In the genomic region with DNA sequence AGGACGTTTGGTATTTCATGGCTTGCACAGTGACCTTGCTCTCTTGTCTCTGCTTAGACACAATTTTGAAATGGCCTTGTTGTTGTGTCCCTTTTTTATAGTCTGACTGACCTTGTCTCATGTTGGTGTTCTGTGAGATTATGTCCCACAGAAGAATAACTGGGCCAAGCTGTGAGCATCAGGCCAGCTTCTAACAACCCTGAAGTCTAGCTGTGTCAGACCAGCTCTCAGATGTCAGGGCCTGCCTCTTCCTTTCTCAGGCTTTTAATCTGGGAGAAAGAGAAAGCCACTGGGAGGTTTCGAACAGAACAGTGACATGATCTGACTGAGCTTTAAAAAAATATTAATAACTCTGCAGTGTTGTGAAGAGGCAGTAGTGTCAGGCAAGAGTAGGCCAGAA, we compare ENCODE assay signal across 2 cellular contexts.
TF ChIP-seq lines count a peak whose summit lies in the region.

No MANE protein-coding gene starts in this region.

TF ChIP-seq in GM23338, 12 proteins besides CTCF, POLR2A, EP300 and RAD21 (continues in another document):
- no peak for TF ChIP-seq STAT1 (IDR thresholded peaks at IDR 0.05; ENCODE audit: unreplicated experiment)
- no peak for TF ChIP-seq ZNF331 (CRISPR knock-in tag; IDR thresholded peaks at IDR 0.05; ENCODE audit: low read depth)
- no peak for TF ChIP-seq JUNB (IDR thresholded peaks at IDR 0.05; ENCODE audit: unreplicated experiment)
- TF ChIP-seq EZH2phosphoT487 (IDR thresholded peaks at IDR 0.05; ENCODE audit: unreplicated experiment): no peak
- TF ChIP-seq, protein P1, sequence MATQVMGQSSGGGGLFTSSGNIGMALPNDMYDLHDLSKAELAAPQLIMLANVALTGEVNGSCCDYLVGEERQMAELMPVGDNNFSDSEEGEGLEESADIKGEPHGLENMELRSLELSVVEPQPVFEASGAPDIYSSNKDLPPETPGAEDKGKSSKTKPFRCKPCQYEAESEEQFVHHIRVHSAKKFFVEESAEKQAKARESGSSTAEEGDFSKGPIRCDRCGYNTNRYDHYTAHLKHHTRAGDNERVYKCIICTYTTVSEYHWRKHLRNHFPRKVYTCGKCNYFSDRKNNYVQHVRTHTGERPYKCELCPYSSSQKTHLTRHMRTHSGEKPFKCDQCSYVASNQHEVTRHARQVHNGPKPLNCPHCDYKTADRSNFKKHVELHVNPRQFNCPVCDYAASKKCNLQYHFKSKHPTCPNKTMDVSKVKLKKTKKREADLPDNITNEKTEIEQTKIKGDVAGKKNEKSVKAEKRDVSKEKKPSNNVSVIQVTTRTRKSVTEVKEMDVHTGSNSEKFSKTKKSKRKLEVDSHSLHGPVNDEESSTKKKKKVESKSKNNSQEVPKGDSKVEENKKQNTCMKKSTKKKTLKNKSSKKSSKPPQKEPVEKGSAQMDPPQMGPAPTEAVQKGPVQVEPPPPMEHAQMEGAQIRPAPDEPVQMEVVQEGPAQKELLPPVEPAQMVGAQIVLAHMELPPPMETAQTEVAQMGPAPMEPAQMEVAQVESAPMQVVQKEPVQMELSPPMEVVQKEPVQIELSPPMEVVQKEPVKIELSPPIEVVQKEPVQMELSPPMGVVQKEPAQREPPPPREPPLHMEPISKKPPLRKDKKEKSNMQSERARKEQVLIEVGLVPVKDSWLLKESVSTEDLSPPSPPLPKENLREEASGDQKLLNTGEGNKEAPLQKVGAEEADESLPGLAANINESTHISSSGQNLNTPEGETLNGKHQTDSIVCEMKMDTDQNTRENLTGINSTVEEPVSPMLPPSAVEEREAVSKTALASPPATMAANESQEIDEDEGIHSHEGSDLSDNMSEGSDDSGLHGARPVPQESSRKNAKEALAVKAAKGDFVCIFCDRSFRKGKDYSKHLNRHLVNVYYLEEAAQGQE (IDR thresholded peaks at IDR 0.05; ENCODE audit: unreplicated experiment): no peak
- TF ChIP-seq, protein P2, sequence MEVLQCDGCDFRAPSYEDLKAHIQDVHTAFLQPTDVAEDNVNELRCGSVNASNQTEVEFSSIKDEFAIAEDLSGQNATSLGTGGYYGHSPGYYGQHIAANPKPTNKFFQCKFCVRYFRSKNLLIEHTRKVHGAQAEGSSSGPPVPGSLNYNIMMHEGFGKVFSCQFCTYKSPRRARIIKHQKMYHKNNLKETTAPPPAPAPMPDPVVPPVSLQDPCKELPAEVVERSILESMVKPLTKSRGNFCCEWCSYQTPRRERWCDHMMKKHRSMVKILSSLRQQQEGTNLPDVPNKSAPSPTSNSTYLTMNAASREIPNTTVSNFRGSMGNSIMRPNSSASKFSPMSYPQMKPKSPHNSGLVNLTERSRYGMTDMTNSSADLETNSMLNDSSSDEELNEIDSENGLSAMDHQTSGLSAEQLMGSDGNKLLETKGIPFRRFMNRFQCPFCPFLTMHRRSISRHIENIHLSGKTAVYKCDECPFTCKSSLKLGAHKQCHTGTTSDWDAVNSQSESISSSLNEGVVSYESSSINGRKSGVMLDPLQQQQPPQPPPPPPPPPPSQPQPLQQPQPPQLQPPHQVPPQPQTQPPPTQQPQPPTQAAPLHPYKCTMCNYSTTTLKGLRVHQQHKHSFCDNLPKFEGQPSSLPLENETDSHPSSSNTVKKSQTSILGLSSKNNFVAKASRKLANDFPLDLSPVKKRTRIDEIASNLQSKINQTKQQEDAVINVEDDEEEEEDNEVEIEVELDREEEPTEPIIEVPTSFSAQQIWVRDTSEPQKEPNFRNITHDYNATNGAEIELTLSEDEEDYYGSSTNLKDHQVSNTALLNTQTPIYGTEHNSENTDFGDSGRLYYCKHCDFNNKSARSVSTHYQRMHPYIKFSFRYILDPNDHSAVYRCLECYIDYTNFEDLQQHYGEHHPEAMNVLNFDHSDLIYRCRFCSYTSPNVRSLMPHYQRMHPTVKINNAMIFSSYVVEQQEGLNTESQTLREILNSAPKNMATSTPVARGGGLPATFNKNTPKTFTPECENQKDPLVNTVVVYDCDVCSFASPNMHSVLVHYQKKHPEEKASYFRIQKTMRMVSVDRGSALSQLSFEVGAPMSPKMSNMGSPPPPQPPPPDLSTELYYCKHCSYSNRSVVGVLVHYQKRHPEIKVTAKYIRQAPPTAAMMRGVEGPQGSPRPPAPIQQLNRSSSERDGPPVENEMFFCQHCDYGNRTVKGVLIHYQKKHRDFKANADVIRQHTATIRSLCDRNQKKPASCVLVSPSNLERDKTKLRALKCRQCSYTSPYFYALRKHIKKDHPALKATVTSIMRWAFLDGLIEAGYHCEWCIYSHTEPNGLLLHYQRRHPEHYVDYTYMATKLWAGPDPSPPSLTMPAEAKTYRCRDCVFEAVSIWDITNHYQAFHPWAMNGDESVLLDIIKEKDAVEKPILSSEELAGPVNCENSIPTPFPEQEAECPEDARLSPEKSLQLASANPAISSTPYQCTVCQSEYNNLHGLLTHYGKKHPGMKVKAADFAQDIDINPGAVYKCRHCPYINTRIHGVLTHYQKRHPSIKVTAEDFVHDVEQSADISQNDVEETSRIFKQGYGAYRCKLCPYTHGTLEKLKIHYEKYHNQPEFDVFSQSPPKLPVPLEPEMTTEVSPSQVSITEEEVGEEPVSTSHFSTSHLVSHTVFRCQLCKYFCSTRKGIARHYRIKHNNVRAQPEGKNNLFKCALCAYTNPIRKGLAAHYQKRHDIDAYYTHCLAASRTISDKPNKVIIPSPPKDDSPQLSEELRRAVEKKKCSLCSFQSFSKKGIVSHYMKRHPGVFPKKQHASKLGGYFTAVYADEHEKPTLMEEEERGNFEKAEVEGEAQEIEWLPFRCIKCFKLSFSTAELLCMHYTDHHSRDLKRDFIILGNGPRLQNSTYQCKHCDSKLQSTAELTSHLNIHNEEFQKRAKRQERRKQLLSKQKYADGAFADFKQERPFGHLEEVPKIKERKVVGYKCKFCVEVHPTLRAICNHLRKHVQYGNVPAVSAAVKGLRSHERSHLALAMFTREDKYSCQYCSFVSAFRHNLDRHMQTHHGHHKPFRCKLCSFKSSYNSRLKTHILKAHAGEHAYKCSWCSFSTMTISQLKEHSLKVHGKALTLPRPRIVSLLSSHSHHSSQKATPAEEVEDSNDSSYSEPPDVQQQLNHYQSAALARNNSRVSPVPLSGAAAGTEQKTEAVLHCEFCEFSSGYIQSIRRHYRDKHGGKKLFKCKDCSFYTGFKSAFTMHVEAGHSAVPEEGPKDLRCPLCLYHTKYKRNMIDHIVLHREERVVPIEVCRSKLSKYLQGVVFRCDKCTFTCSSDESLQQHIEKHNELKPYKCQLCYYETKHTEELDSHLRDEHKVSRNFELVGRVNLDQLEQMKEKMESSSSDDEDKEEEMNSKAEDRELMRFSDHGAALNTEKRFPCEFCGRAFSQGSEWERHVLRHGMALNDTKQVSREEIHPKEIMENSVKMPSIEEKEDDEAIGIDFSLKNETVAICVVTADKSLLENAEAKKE (CRISPR knock-in tag; IDR thresholded peaks at IDR 0.05): no peak
- TF ChIP-seq CREB1 (CRISPR knock-in tag; IDR thresholded peaks at IDR 0.05; ENCODE audit: low read depth): no peak
- TF ChIP-seq, protein P3, sequence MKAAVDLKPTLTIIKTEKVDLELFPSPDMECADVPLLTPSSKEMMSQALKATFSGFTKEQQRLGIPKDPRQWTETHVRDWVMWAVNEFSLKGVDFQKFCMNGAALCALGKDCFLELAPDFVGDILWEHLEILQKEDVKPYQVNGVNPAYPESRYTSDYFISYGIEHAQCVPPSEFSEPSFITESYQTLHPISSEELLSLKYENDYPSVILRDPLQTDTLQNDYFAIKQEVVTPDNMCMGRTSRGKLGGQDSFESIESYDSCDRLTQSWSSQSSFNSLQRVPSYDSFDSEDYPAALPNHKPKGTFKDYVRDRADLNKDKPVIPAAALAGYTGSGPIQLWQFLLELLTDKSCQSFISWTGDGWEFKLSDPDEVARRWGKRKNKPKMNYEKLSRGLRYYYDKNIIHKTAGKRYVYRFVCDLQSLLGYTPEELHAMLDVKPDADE (IDR thresholded peaks at IDR 0.05): no peak
- TF ChIP-seq EZH2 (IDR thresholded peaks at IDR 0.05; ENCODE audit: low read depth, unreplicated experiment): no peak
- no peak for TF ChIP-seq POLR2AphosphoS5 (IDR thresholded peaks at IDR 0.05; ENCODE audit: low read depth)

TF ChIP-seq in GM12878, 131 proteins besides CTCF, POLR2A, EP300 and RAD21 (continues in another document):
- TF ChIP-seq IKZF1 (conservative IDR thresholded peaks at IDR 0.05) (no peak), CEBPB (IDR thresholded peaks at IDR 0.05; ENCODE audit: borderline replicate concordance in 1 of 2, low read depth in 2 of 2, low read length in 2 of 2) (no peak), BRCA1 (IDR thresholded peaks at IDR 0.05; ENCODE audit: low read depth, low read length) (no peak), ZNF217 (IDR thresholded peaks at IDR 0.05) (no peak), HCFC1 (IDR thresholded peaks at IDR 0.05; ENCODE audit: low read length) (no peak), TBL1XR1 (IDR thresholded peaks at IDR 0.05; ENCODE audit: low read depth, low read length) (no peak), HDAC2 (IDR thresholded peaks at IDR 0.05) (no peak), SMAD5 (IDR thresholded peaks at IDR 0.05; ENCODE audit: low read depth) (no peak), IRF4 (IDR thresholded peaks at IDR 0.05; ENCODE audit: low read depth, low read length) (no peak), GATAD2B (conservative IDR thresholded peaks at IDR 0.05; ENCODE audit: low read depth) (no peak), USF1 (IDR thresholded peaks at IDR 0.05; ENCODE audit: borderline replicate concordance, extremely low read length, insufficient read depth, low read depth, low read length) (no peak), HDAC6 (IDR thresholded peaks at IDR 0.05; ENCODE audit: unreplicated experiment) (no peak)
- TF ChIP-seq, protein P4, sequence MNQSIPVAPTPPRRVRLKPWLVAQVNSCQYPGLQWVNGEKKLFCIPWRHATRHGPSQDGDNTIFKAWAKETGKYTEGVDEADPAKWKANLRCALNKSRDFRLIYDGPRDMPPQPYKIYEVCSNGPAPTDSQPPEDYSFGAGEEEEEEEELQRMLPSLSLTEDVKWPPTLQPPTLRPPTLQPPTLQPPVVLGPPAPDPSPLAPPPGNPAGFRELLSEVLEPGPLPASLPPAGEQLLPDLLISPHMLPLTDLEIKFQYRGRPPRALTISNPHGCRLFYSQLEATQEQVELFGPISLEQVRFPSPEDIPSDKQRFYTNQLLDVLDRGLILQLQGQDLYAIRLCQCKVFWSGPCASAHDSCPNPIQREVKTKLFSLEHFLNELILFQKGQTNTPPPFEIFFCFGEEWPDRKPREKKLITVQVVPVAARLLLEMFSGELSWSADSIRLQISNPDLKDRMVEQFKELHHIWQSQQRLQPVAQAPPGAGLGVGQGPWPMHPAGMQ (IDR thresholded peaks at IDR 0.05; ENCODE audit: borderline replicate concordance): no peak
- TF ChIP-seq, protein P5, sequence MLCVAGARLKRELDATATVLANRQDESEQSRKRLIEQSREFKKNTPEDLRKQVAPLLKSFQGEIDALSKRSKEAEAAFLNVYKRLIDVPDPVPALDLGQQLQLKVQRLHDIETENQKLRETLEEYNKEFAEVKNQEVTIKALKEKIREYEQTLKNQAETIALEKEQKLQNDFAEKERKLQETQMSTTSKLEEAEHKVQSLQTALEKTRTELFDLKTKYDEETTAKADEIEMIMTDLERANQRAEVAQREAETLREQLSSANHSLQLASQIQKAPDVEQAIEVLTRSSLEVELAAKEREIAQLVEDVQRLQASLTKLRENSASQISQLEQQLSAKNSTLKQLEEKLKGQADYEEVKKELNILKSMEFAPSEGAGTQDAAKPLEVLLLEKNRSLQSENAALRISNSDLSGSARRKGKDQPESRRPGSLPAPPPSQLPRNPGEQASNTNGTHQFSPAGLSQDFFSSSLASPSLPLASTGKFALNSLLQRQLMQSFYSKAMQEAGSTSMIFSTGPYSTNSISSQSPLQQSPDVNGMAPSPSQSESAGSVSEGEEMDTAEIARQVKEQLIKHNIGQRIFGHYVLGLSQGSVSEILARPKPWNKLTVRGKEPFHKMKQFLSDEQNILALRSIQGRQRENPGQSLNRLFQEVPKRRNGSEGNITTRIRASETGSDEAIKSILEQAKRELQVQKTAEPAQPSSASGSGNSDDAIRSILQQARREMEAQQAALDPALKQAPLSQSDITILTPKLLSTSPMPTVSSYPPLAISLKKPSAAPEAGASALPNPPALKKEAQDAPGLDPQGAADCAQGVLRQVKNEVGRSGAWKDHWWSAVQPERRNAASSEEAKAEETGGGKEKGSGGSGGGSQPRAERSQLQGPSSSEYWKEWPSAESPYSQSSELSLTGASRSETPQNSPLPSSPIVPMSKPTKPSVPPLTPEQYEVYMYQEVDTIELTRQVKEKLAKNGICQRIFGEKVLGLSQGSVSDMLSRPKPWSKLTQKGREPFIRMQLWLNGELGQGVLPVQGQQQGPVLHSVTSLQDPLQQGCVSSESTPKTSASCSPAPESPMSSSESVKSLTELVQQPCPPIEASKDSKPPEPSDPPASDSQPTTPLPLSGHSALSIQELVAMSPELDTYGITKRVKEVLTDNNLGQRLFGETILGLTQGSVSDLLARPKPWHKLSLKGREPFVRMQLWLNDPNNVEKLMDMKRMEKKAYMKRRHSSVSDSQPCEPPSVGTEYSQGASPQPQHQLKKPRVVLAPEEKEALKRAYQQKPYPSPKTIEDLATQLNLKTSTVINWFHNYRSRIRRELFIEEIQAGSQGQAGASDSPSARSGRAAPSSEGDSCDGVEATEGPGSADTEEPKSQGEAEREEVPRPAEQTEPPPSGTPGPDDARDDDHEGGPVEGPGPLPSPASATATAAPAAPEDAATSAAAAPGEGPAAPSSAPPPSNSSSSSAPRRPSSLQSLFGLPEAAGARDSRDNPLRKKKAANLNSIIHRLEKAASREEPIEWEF (IDR thresholded peaks at IDR 0.05; ENCODE audit: insufficient replicate concordance, low read depth, low read length): no peak
- TF ChIP-seq, protein P6, sequence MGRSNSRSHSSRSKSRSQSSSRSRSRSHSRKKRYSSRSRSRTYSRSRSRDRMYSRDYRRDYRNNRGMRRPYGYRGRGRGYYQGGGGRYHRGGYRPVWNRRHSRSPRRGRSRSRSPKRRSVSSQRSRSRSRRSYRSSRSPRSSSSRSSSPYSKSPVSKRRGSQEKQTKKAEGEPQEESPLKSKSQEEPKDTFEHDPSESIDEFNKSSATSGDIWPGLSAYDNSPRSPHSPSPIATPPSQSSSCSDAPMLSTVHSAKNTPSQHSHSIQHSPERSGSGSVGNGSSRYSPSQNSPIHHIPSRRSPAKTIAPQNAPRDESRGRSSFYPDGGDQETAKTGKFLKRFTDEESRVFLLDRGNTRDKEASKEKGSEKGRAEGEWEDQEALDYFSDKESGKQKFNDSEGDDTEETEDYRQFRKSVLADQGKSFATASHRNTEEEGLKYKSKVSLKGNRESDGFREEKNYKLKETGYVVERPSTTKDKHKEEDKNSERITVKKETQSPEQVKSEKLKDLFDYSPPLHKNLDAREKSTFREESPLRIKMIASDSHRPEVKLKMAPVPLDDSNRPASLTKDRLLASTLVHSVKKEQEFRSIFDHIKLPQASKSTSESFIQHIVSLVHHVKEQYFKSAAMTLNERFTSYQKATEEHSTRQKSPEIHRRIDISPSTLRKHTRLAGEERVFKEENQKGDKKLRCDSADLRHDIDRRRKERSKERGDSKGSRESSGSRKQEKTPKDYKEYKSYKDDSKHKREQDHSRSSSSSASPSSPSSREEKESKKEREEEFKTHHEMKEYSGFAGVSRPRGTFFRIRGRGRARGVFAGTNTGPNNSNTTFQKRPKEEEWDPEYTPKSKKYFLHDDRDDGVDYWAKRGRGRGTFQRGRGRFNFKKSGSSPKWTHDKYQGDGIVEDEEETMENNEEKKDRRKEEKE (IDR thresholded peaks at IDR 0.05): no peak
